18 cellular contexts compared by ENCODE assay signal in the genomic region with DNA sequence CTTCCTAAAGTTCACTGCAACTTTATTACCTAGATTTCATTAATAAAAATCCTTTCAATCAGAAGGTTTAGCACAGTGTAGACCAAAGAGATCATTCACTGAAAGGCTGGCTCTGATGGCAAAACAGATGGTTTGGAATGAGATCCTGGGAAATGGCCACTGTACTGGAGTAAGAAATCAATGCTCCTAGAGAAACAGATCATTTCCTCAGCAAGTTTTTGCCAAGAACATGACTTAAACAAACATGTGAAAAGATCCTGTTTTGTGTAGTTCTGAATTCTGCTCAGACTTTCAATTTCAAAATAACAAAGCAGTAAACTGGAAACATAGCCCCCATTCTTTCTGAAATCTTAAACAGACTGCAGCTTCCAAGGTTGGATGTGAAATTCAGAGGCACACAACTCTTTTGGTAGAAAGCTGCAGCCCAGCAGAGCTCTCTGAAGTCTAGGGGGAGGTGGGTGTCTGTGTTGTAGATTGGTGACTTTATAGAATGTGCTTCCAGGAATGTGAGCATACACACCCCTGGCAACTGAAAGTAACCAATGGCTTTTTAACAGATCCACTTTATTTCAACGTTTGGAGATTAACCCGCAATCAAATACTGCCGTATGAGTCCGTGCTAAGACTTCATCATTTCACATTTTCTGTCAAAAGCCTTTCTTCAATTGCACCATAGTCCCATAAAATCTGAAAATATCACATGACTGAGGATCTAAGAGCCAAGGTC.
DNase-seq lines count a peak whose midpoint lies in the region; ATAC-seq and TF ChIP-seq lines count a peak whose summit lies in the region.
"Had no signal": no experiment of that assay in that cellular context is flagged by ENCODE, and none has a peak within 500 bp of the region (broad histone marks: within the 10 kb centered on the region; RNA-seq: fewer than 3 reads in every experiment).

No MANE protein-coding gene starts in this region.

- H2AFZ ChIP-seq in ACC112 (ENCODE audit: low read length, unreplicated experiment) (no peak overlapping the region), GM23248 (peak overlapping the region; percentile 8; the same call in 1 of the 2 replicates), mesenchymal stem cell (ENCODE audit: low read depth, low read length) (no peak overlapping the region)

- H3K9ac ChIP-seq in GM23248 = peak overlapping the region; percentile 53
- peak overlapping the region; percentile 80 for H3K9ac ChIP-seq in mesenchymal stem cell (ENCODE audit: low read length)
- H3K9ac ChIP-seq: BLaER1 had no signal

- H4K8ac ChIP-seq in mesenchymal stem cell (ENCODE audit: low read length) = no peak overlapping the region

- no peak overlapping the region for H3K23ac ChIP-seq in mesenchymal stem cell (ENCODE audit: low read length in 2 of 2)

- H3K27ac ChIP-seq in ACC112 (ENCODE audit: low read depth, low read length) (peak overlapping the region; percentile 69), GM23248 (peak overlapping the region; percentile 60), brain microvascular endothelial cell (peak overlapping the region; percentile 54), mesenchymal stem cell (ENCODE audit: low read length, poor library complexity, severe bottlenecking) (no peak overlapping the region)
- H3K27ac ChIP-seq: BLaER1 had no signal

- WGBS in GM23248 (ENCODE audit: low coverage in 1 of 2, low lambda C conversion rate in 2 of 2, missing lambda C conversion rate in 2 of 2), 2 experiments = 15 to 21% methylated on average over 4 of the region's 4 CpGs
- 84% methylated on average over 4 of the region's 4 CpGs for whole genome bisulfite sequencing in mesenchymal stem cell

- no peak overlapping the region for H2BK15ac ChIP-seq in mesenchymal stem cell (ENCODE audit: low read depth, poor library complexity, severe bottlenecking)

- H4K91ac ChIP-seq in mesenchymal stem cell (ENCODE audit: low read length) = no peak overlapping the region

- H3K36me3 ChIP-seq in ACC112 (ENCODE audit: insufficient read depth, low read length) (no peaks in the 10 kb centered on the region), GM23248 (ENCODE audit: low read depth) (no peaks in the 10 kb centered on the region), brain microvascular endothelial cell (replicated peaks) (no peaks in the 10 kb centered on the region), mesenchymal stem cell (ENCODE audit: control insufficient read depth in 1 of 2, insufficient read depth in 2 of 2, low read depth in 1 of 2, low read length in 2 of 2) (no peaks in the 10 kb centered on the region)
- H3K36me3 ChIP-seq: BLaER1 had no signal

- H3K14ac ChIP-seq in mesenchymal stem cell (ENCODE audit: low read length in 2 of 2) = peak overlapping the region in 1 of 2 experiments; percentile 25

- H3K4me1 ChIP-seq in ACC112 (ENCODE audit: control insufficient read depth, insufficient read depth, low read length, unreplicated experiment) (peaks cover 59% of the 10 kb centered on the region), GM23248 (ENCODE audit: insufficient read depth) (peaks cover 58% of the 10 kb centered on the region), mesenchymal stem cell (ENCODE audit: control insufficient read depth, insufficient read depth, low read depth, low read length) (peaks cover 2% of the 10 kb centered on the region)

- DNase-seq in GM23248 = peak; percentile 63
- peak; percentile 48 for DNase-seq in brain microvascular endothelial cell
- peak; percentile 39 for DNase-seq in mesenchymal stem cell
- DNase-seq in stimulated activated CD4-positive, alpha-beta T cell treated with anti-CD3 and anti-CD28 coated beads, Interleukin-2, amount 100 ng/mL, for 48 hours = no peak
- DNase-seq: aorta; hypothalamus; NCI-H1436 treated with DMSO at 0.1 percent for 48 hours; NCI-H748 treated with DMSO at 0.1 percent for 48 hours; posterior cingulate gyrus; stimulated activated CD4-positive, alpha-beta T cell treated with anti-CD3 and anti-CD28 coated beads, Interleukin-1b, Interleukin-23, amount 100 ng/mL, for 48 hours had no signal

- no peaks in the 10 kb centered on the region for H4K20me1 ChIP-seq in GM23248 (ENCODE audit: insufficient read depth)
- H4K20me1 ChIP-seq: BLaER1 had no signal

- peaks cover 25% of the 10 kb centered on the region for H3K79me1 ChIP-seq in mesenchymal stem cell (replicated peaks; ENCODE audit: low read length, poor library complexity, severe bottlenecking)

- H3K27me3 ChIP-seq in ACC112 (ENCODE audit: insufficient read depth, low read length) (no peaks in the 10 kb centered on the region), GM23248 (replicated peaks; ENCODE audit: insufficient read depth) (no peaks in the 10 kb centered on the region), brain microvascular endothelial cell (replicated peaks) (no peaks in the 10 kb centered on the region), mesenchymal stem cell (ENCODE audit: control insufficient read depth in 1 of 2, insufficient read depth in 1 of 2, low read length in 2 of 2) (no peaks in the 10 kb centered on the region)
- H3K27me3 ChIP-seq: BLaER1 had no signal

- no peak overlapping the region for H3K4me3 ChIP-seq in ACC112 (ENCODE audit: low read depth, low read length)
- H3K4me3 ChIP-seq in GM23248 = peak overlapping the region; percentile 42
- no peak overlapping the region for H3K4me3 ChIP-seq in brain microvascular endothelial cell (ENCODE audit: low read depth, low read length)
- H3K4me3 ChIP-seq in mesenchymal stem cell (ENCODE audit: insufficient read depth in 1 of 2, low read depth in 1 of 2, low read length in 2 of 2) = peak overlapping the region in 1 of 2 experiments; percentile 61
- H3K4me3 ChIP-seq: BLaER1, lung had no signal

- H3K4ac ChIP-seq in mesenchymal stem cell (ENCODE audit: low read depth in 1 of 2, low read length in 2 of 2) = no peak overlapping the region

- no peak for TF ChIP-seq CTCF in brain microvascular endothelial cell (IDR thresholded peaks at IDR 0.05; ENCODE audit: low read depth, low read length, missing control alignments)

- H2BK5ac ChIP-seq in mesenchymal stem cell (ENCODE audit: low read depth, low read length, poor library complexity, severe bottlenecking) = no peak overlapping the region

- peaks cover 33% of the 10 kb centered on the region for H3F3A ChIP-seq in GM23248 (ENCODE audit: insufficient read depth)

- peaks cover 29% of the 10 kb centered on the region for H3K79me2 ChIP-seq in ACC112 (ENCODE audit: control insufficient read depth, insufficient read depth, low read length, unreplicated experiment)
- peaks cover 88% of the 10 kb centered on the region for H3K79me2 ChIP-seq in GM23248 (ENCODE audit: insufficient read depth)

- ATAC-seq in GM21717 (IDR thresholded peaks at IDR 0.05; ENCODE audit: unreplicated experiment) (no peak), HG03280 (IDR thresholded peaks at IDR 0.05; ENCODE audit: unreplicated experiment) (no peak), HG02840 (IDR thresholded peaks at IDR 0.05; ENCODE audit: low FRiP score, unreplicated experiment) (no peak)
- ATAC-seq: stimulated activated memory B cell treated with anti-CD40 and anti-IgM and Interleukin-4, amounts not matched to agents 10 μg/mL and 1 μg/mL and 100 μg/mL, for 72 hours; WTC11 had no signal

- no peak overlapping the region for H2BK120ac ChIP-seq in mesenchymal stem cell (ENCODE audit: low read depth, low read length)

- H3K4me2 ChIP-seq in GM23248 (ENCODE audit: unreplicated experiment) = peak overlapping the region; percentile 64
- no peak overlapping the region for H3K4me2 ChIP-seq in mesenchymal stem cell (ENCODE audit: low read length, poor library complexity, severe bottlenecking)
- H3K4me2 ChIP-seq: BLaER1 had no signal

- H2AK5ac ChIP-seq in mesenchymal stem cell (ENCODE audit: low read length, severe bottlenecking) = no peak overlapping the region

- H2BK12ac ChIP-seq in mesenchymal stem cell (ENCODE audit: low read length in 2 of 2) = no peak overlapping the region

- no peaks in the 10 kb centered on the region for H3K9me2 ChIP-seq in GM23248 (ENCODE audit: insufficient read depth)

- H3K18ac ChIP-seq in mesenchymal stem cell (ENCODE audit: low read depth in 1 of 2, low read length in 2 of 2) = peak overlapping the region; percentile 14 to 60

- H3K9me3 ChIP-seq in GM23248 (ENCODE audit: low read depth) (no peaks in the 10 kb centered on the region), mesenchymal stem cell (ENCODE audit: control insufficient read depth, low read length) (no peaks in the 10 kb centered on the region)
- H3K9me3 ChIP-seq: BLaER1 had no signal

- in situ Hi-C loops in GM23248 (cut with MboI) (no loop called here), brain microvascular endothelial cell (cut with HindIII; ENCODE audit: low pct_ligation_motif_present, low sequenced_read_pairs) (no loop called here)

Comparison
In these comparisons a context has a peak if more than half of its experiments do, and no peak if none do; other contexts are left out.
1. DNase-seq: peak in GM23248 (single experiment), brain microvascular endothelial cell (single experiment) and mesenchymal stem cell (single experiment); none in stimulated activated CD4-positive, alpha-beta T cell treated with anti-CD3 and anti-CD28 coated beads, Interleukin-2, amount 100 ng/mL, for 48 hours (0 of 2).